ENCODE assay signal across 8 cellular contexts in the genomic region with DNA sequence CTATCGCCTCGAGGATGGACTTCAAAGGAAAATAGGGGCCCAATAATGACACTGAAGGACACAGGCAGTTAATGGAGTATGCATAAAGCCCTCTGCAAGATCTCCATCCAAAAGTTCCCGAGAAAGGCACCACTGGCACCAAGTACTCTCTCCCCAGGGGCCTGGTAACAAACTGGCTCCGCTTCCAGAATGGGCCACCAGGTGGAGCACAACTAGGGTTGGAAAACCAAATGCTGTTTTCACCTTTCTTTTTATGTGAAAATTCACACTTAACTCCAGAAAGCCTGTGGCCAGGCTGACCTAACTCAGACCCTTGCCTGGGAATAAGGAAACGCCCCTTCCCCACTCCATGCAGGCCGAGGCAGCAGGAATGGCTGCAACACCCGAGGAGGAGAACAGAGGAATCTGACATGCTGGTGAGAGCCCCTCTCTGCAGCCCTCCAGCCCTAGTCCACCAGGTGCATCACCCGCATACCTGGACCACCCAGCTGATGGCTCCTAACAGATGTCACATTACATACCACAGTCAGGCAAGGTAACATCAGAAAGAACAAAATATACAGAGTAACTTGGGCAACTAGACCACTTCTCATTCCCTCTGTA. TPM values are rescaled to one million over a fixed set of nuclear protein-coding genes. Genes with fewer than 3 reads are reported as not detected.
DNase-seq lines count a peak whose midpoint lies in the region; ATAC-seq and TF ChIP-seq lines count a peak whose summit lies in the region.

No MANE protein-coding gene starts in this region.

- H3K9me3 ChIP-seq in CD4-positive, CD25-positive, alpha-beta regulatory T cell (ENCODE audit: control insufficient read depth in 2 of 2, low read length in 2 of 2), result no peaks in the 10 kb centered on the region
- H3K9me3 ChIP-seq in SK-N-SH (no peaks in the 10 kb centered on the region), cardiac muscle cell (ENCODE audit: low read depth) (no peaks in the 10 kb centered on the region)

- H3K4me3 ChIP-seq in CD4-positive, CD25-positive, alpha-beta regulatory T cell (ENCODE audit: low read depth, low read length), result no peak overlapping the region
- peak overlapping the region in 1 of 2 experiments; percentile 27; a peak in 1 of 4 replicates for H3K4me3 ChIP-seq in SK-N-SH (ENCODE audit: low read depth in 2 of 2, low read length in 1 of 2)
- no peak overlapping the region for H3K4me3 ChIP-seq in cardiac muscle cell

- CTCF ChIA-PET in SK-N-SH (lab: Yijun Ruan, JAX), result interaction anchor here (0.6 to 4.7 kb wide), 24 partner anchors 9 to 385 kb away, joined by 3 to 27 read pairs (median 4); no protein-coding TSS in a partner anchor

- TF ChIP-seq CTCF in HFFc6 (IDR thresholded peaks at IDR 0.05), result peak; percentile 95
- peak; percentile 92 for TF ChIP-seq CTCF in SK-N-SH (IDR thresholded peaks at IDR 0.05)
- peak; percentile 92 for TF ChIP-seq CTCF in cardiac muscle cell (IDR thresholded peaks at IDR 0.05; ENCODE audit: low read depth, low read length)

- no peak overlapping the region for H3K4me3 Mint-ChIP-seq in CD4-positive, CD25-positive, alpha-beta regulatory T cell
- no peak overlapping the region for H3K4me3 Mint-ChIP-seq in HFFc6

- POLR2A ChIA-PET in SK-N-SH (lab: Yijun Ruan, JAX), result no interaction called here

- peaks cover 26% of the 10 kb centered on the region for H3K36me3 Mint-ChIP-seq in CD4-positive, CD25-positive, alpha-beta regulatory T cell
- peaks cover 4% of the 10 kb centered on the region; the same call in 1 of the 2 replicates for H3K36me3 Mint-ChIP-seq in HFFc6 (ENCODE audit: low read depth)

- TF ChIP-seq EP300 in SK-N-SH (IDR thresholded peaks at IDR 0.05; ENCODE audit: borderline replicate concordance in 1 of 2, low read depth in 1 of 2, low read length in 1 of 2), result no peak

- no peaks in the 10 kb centered on the region for H3K9me3 Mint-ChIP-seq in CD4-positive, CD25-positive, alpha-beta regulatory T cell
- H3K9me3 Mint-ChIP-seq in HFFc6, result no peaks in the 10 kb centered on the region

- H3K9ac ChIP-seq in SK-N-SH, result no peak overlapping the region

- H3K27ac Mint-ChIP-seq in CD4-positive, CD25-positive, alpha-beta regulatory T cell, result peak overlapping the region in 2 of 3 donors; percentile 20 to 39
- no peak overlapping the region for H3K27ac Mint-ChIP-seq in HFFc6

- peaks cover 89% of the 10 kb centered on the region for H3K79me2 ChIP-seq in SK-N-SH (ENCODE audit: insufficient read depth)

- peak; percentile 46 to 63 (median 60) for DNase-seq in CD4-positive, CD25-positive, alpha-beta regulatory T cell
- DNase-seq in HFFc6 (peak; percentile 21), SK-N-SH (peak; percentile 76), cardiac muscle cell (ENCODE audit: low read depth in 1 of 2, low spot score in 1 of 2) (peak; percentile 65), renal cortical epithelial cell (ENCODE audit: low read depth) (peak; percentile 33), GF-D8 (lab: John Stamatoyannopoulos, UW) (no peak)
- peak; percentile 80 for DNase-seq in activated naive CD4-positive, alpha-beta T cell treated with anti-CD3 and anti-CD28 coated beads, Interleukin-2, amount 50 U/mL, for 16 hours

- H3K4me2 ChIP-seq in SK-N-SH, result no peak overlapping the region

- H3F3A ChIP-seq in SK-N-SH (replicated peaks; ENCODE audit: insufficient read depth), result peaks cover 9% of the 10 kb centered on the region

- peaks cover 7% of the 10 kb centered on the region for H3K4me1 ChIP-seq in CD4-positive, CD25-positive, alpha-beta regulatory T cell (ENCODE audit: control insufficient read depth, insufficient read depth, low read length, poor library complexity, severe bottlenecking)
- peaks cover 0 to 6% of the 10 kb centered on the region in 2 experiments; a peak in 1 of 4 replicates for H3K4me1 ChIP-seq in SK-N-SH (ENCODE audit: control insufficient read depth in 1 of 2, insufficient read depth in 2 of 2, low read depth in 1 of 2, low read length in 1 of 2)
- peaks cover 8% of the 10 kb centered on the region for H3K4me1 ChIP-seq in cardiac muscle cell (ENCODE audit: low read depth)

- H3K27ac ChIP-seq in CD4-positive, CD25-positive, alpha-beta regulatory T cell (ENCODE audit: insufficient read depth, low read length, poor library complexity, severe bottlenecking), result no peak overlapping the region
- H3K27ac ChIP-seq in SK-N-SH (ENCODE audit: low read depth in 2 of 2, low read length in 1 of 2) (no peak overlapping the region; a peak in 1 of 4 replicates), cardiac muscle cell (no peak overlapping the region)

- ATAC-seq in CD4-positive, CD25-positive, alpha-beta regulatory T cell (ENCODE audit: low read depth in 2 of 2), result peak in 1 of 2 donors; percentile 48
- ATAC-seq in HG03175 (IDR thresholded peaks at IDR 0.05; ENCODE audit: unreplicated experiment), result no peak

- H2AFZ ChIP-seq in SK-N-SH (ENCODE audit: low read depth), result no peak overlapping the region

- H3K27me3 ChIP-seq in CD4-positive, CD25-positive, alpha-beta regulatory T cell (ENCODE audit: control insufficient read depth, insufficient read depth, low read length), result no peaks in the 10 kb centered on the region
- H3K27me3 ChIP-seq in SK-N-SH (ENCODE audit: insufficient read depth) (no peaks in the 10 kb centered on the region), cardiac muscle cell (no peaks in the 10 kb centered on the region)

- H3K36me3 ChIP-seq in CD4-positive, CD25-positive, alpha-beta regulatory T cell (ENCODE audit: control insufficient read depth, insufficient read depth, low read length), result peaks cover 9% of the 10 kb centered on the region
- H3K36me3 ChIP-seq in SK-N-SH (replicated peaks in 1 of 2; ENCODE audit: control insufficient read depth in 1 of 2, insufficient read depth in 2 of 2, low read length in 1 of 2) (peaks cover 0 to 7% of the 10 kb centered on the region in 2 experiments), cardiac muscle cell (no peaks in the 10 kb centered on the region)

- WGBS in SK-N-SH (ENCODE audit: low lambda C conversion rate), result 31% methylated on average over 7 of the region's 8 CpGs

- TF ChIP-seq RAD21 in SK-N-SH (IDR thresholded peaks at IDR 0.05; ENCODE audit: low read length), result peak; percentile 68

- peaks cover 16 to 33% (median 20%) of the 10 kb centered on the region in 4 donors for H3K4me1 Mint-ChIP-seq in CD4-positive, CD25-positive, alpha-beta regulatory T cell
- H3K4me1 Mint-ChIP-seq in HFFc6 (ENCODE audit: low read depth), result peaks cover 20% of the 10 kb centered on the region

- H3K27me3 Mint-ChIP-seq in CD4-positive, CD25-positive, alpha-beta regulatory T cell, result no peaks in the 10 kb centered on the region
- no peaks in the 10 kb centered on the region; the same call in 1 of the 2 replicates for H3K27me3 Mint-ChIP-seq in HFFc6 (ENCODE audit: insufficient read depth)

- H4K20me1 ChIP-seq in SK-N-SH (ENCODE audit: insufficient read depth), result peaks cover 70% of the 10 kb centered on the region

- H3K9me2 ChIP-seq in SK-N-SH, result no peaks in the 10 kb centered on the region

TF ChIP-seq in SK-N-SH, 30 proteins besides CTCF, POLR2A, EP300 and RAD21:
- TF ChIP-seq SMC3 (IDR thresholded peaks at IDR 0.05; ENCODE audit: low read depth, low read length) (peak; percentile 78), MXI1 (IDR thresholded peaks at IDR 0.05; ENCODE audit: low read depth, low read length) (0 out of 2 replicates have a peak, but pooled peaks have one; percentile 20), YY1 (IDR thresholded peaks at IDR 0.05; ENCODE audit: low read depth) (no peak), POLR2AphosphoS5 (IDR thresholded peaks at IDR 0.05; ENCODE audit: low read depth, low read length) (no peak)

RNA-seq across cellular contexts. Expression of a gene that starts 42.8 kb away (rescaled TPM):
- 31.6 TPM for total RNA-seq in CD4-positive, CD25-positive, alpha-beta regulatory T cell
- polyA plus RNA-seq in CD4-positive, CD25-positive, alpha-beta regulatory T cell, result 1 to 10 TPM in 3 of 4 donors, under 1 TPM in 1; 0.67 to 2.2 (median 1.8) TPM
- total RNA-seq in HFFc6 (2021; fragmentation: NEBNext Ultra II Directional; extraction: Animal tissue kit (Norgen Biotek cat#: 25700)), result 10 to 100 TPM; 14.9 to 22.8 (median 18.1) TPM
- polyA plus RNA-seq in SK-N-SH (2012; rRNA removed) (6.2 and 8.9 TPM in 2 replicates), cardiac muscle cell (7.8 and 13.0 TPM in 2 replicates)
- 6.8 and 7.3 TPM in 2 replicates for polyA plus RNA-seq in SK-N-SH (2012; cell fraction: cytosol; rRNA removed)
- 9.8 and 10.4 TPM in 2 replicates for polyA plus RNA-seq in SK-N-SH (2012; cell fraction: nucleus; rRNA removed)
- total RNA-seq in cardiac muscle cell (47.1 and 64.1 TPM in 2 replicates), renal cortical epithelial cell (31.6 and 39.8 TPM in 2 replicates)
